Comparison of ENCODE assay signal across 27 cellular contexts in genomic region chr19:28643284-28643683, GRCh38.
"Had no signal": no experiment of that assay in that cellular context is flagged by ENCODE, and none has a peak within 500 bp of the region (broad histone marks: within the 10 kb centered on the region; RNA-seq: fewer than 3 reads in every experiment).

No MANE protein-coding gene starts in this region.

- H3K4me3 ChIP-seq: left ventricle myocardium inferior, lung, mucosa of descending colon, ovary, prostate gland, skin epidermis, suprapubic skin, thoracic aorta, tibial artery, upper lobe of right lung had no signal

- H3K36me3 Mint-ChIP-seq: immature natural killer cell; naive thymus-derived CD4-positive, alpha-beta T cell; natural killer cell treated with Interleukin-12 subunit alpha and Interleukin-12 subunit beta and Interleukin-15 and Interleukin-18, amount 100 ng/mL, for 72 hours had no signal

- H3K27ac Mint-ChIP-seq: immature natural killer cell; naive thymus-derived CD4-positive, alpha-beta T cell; natural killer cell treated with Interleukin-12 subunit alpha and Interleukin-12 subunit beta and Interleukin-15 and Interleukin-18, amount 100 ng/mL, for 72 hours; stimulated activated naive CD8-positive, alpha-beta T cell treated with anti-CD3 and anti-CD28 coated beads, Interleukin-15, Interleukin-2, amounts not matched to agents 100 ng/mL and 50 ng/mL, for 24 hours had no signal

- ATAC-seq: left colon; mucosa of descending colon; naive thymus-derived CD4-positive, alpha-beta T cell; natural killer cell treated with Interleukin-12 subunit alpha and Interleukin-12 subunit beta and Interleukin-15 and Interleukin-18, amount 100 ng/mL, for 72 hours; right cardiac atrium; sciatic nerve; upper lobe of right lung had no signal

- H3K27me3 ChIP-seq: ovary, suprapubic skin, tibial artery, upper lobe of right lung had no signal

- H3K4me3 Mint-ChIP-seq: immature natural killer cell; naive thymus-derived CD4-positive, alpha-beta T cell; natural killer cell treated with Interleukin-12 subunit alpha and Interleukin-12 subunit beta and Interleukin-15 and Interleukin-18, amount 100 ng/mL, for 72 hours; stimulated activated naive CD8-positive, alpha-beta T cell treated with anti-CD3 and anti-CD28 coated beads, Interleukin-15, Interleukin-2, amounts not matched to agents 100 ng/mL and 50 ng/mL, for 24 hours had no signal

- DNase-seq: hypothalamus; immature natural killer cell; kidney; left colon; left ventricle myocardium inferior; midbrain; mucosa of descending colon; naive thymus-derived CD4-positive, alpha-beta T cell; ovary; posterior cingulate gyrus; right cardiac atrium; stimulated activated CD4-positive, alpha-beta T cell treated with anti-CD3 and anti-CD28 coated beads, Interleukin-12 subunit alpha, Interleukin-12 subunit beta, amount 100 ng/mL, for 4 hours; stimulated activated CD4-positive, alpha-beta T cell treated with anti-CD3 and anti-CD28 coated beads, Interleukin-15, amount 100 ng/mL, for 24 hours; stimulated activated CD4-positive, alpha-beta T cell treated with anti-CD3 and anti-CD28 coated beads, Interleukin-2, amount 100 ng/mL, for 24 hours; stimulated activated CD4-positive, alpha-beta T cell treated with anti-CD3 and anti-CD28 coated beads, Interleukin-4, amount 100 ng/mL, for 1 hour; stimulated activated naive CD4-positive, alpha-beta T cell; tibial artery; trophoblast cell; upper lobe of right lung had no signal

- H3K9me3 Mint-ChIP-seq: immature natural killer cell; natural killer cell treated with Interleukin-12 subunit alpha and Interleukin-12 subunit beta and Interleukin-15 and Interleukin-18, amount 100 ng/mL, for 72 hours; stimulated activated naive CD8-positive, alpha-beta T cell treated with anti-CD3 and anti-CD28 coated beads, Interleukin-15, Interleukin-2, amounts not matched to agents 100 ng/mL and 50 ng/mL, for 24 hours had no signal

- H3K36me3 ChIP-seq: left ventricle myocardium inferior, ovary, prostate gland, suprapubic skin, thoracic aorta, tibial artery, upper lobe of right lung had no signal

- H3K4me1 ChIP-seq: left ventricle myocardium inferior, prostate gland, suprapubic skin, tibial artery, upper lobe of right lung had no signal

- H3K27me3 Mint-ChIP-seq: naive thymus-derived CD4-positive, alpha-beta T cell; stimulated activated naive CD8-positive, alpha-beta T cell treated with anti-CD3 and anti-CD28 coated beads, Interleukin-15, Interleukin-2, amounts not matched to agents 100 ng/mL and 50 ng/mL, for 24 hours had no signal

- H3K9me3 ChIP-seq: left ventricle myocardium inferior, mucosa of descending colon, ovary, prostate gland, suprapubic skin, thoracic aorta, tibial artery, upper lobe of right lung had no signal

- H3K27ac ChIP-seq: left ventricle myocardium inferior, ovary, prostate gland, skin epidermis, suprapubic skin, thoracic aorta, tibial artery, upper lobe of right lung had no signal
